Comparison of ENCODE assay signal across 8 cellular contexts in genomic region chr2:241844066-241844728, GRCh38. TPM values are rescaled to one million over a fixed set of nuclear protein-coding genes. Genes with fewer than 3 reads are reported as not detected.
DNase-seq lines count a peak whose midpoint lies in the region; ATAC-seq and TF ChIP-seq lines count a peak whose summit lies in the region.

No MANE protein-coding gene starts in this region.

- no peak overlapping the region for H3K9ac ChIP-seq in iPS-15b (ENCODE audit: low read depth, low read length)

- H3K36me3 Mint-ChIP-seq in T-helper 1 cell treated with Interleukin-12 subunit alpha and Interleukin-12 subunit beta and Interleukin-4 antibody, amounts not matched to agents 30 μg/mL and 1 μg/mL, for 36 hours (ENCODE audit: low read depth) = peaks cover 2% of the 10 kb centered on the region

- intact Hi-C loops in ascending aorta (cut with DNase I) = loop anchor here (2.0 kb wide), 1 partner anchor 109 kb away; the partner anchor contains the start of gene D2HGDH

- H3K27ac Mint-ChIP-seq in T-helper 1 cell treated with Interleukin-12 subunit alpha and Interleukin-12 subunit beta and Interleukin-4 antibody, amounts not matched to agents 30 μg/mL and 1 μg/mL, for 36 hours = peak overlapping the region; percentile 77

- no peaks in the 10 kb centered on the region for H3K9me3 ChIP-seq in ascending aorta
- H3K9me3 ChIP-seq in iPS-15b (ENCODE audit: control insufficient read depth, insufficient read depth, low read length) = no peaks in the 10 kb centered on the region

- H3K4me3 Mint-ChIP-seq in T-helper 1 cell treated with Interleukin-12 subunit alpha and Interleukin-12 subunit beta and Interleukin-4 antibody, amounts not matched to agents 30 μg/mL and 1 μg/mL, for 36 hours = peak overlapping the region; percentile 74

- H3K27ac ChIP-seq in ascending aorta = peak overlapping the region; percentile 46 to 60

- H3K27me3 ChIP-seq in ascending aorta (no peaks in the 10 kb centered on the region), iPS-15b (ENCODE audit: control insufficient read depth, insufficient read depth, low read length) (peaks cover 7% of the 10 kb centered on the region)

- H3K27me3 Mint-ChIP-seq in T-helper 1 cell treated with Interleukin-12 subunit alpha and Interleukin-12 subunit beta and Interleukin-4 antibody, amounts not matched to agents 30 μg/mL and 1 μg/mL, for 36 hours (ENCODE audit: low read depth) = peaks cover 5% of the 10 kb centered on the region

- H3K36me3 ChIP-seq in ascending aorta = no peaks in the 10 kb centered on the region
- H3K36me3 ChIP-seq in iPS-15b (ENCODE audit: control insufficient read depth, insufficient read depth, low read length) = no peaks in the 10 kb centered on the region

- peak; percentile 72 for ATAC-seq in HG03159 (IDR thresholded peaks at IDR 0.05; ENCODE audit: unreplicated experiment)

- H3K9me3 Mint-ChIP-seq in T-helper 1 cell treated with Interleukin-12 subunit alpha and Interleukin-12 subunit beta and Interleukin-4 antibody, amounts not matched to agents 30 μg/mL and 1 μg/mL, for 36 hours = no peaks in the 10 kb centered on the region

- peak; percentile 49 for DNase-seq in NCI-H2196 (lab: John Stamatoyannopoulos, UW; ENCODE audit: unreplicated experiment)
- DNase-seq in NCI-H2196 treated with DMSO at 0.1 percent for 48 hours (lab: John Stamatoyannopoulos, UW; ENCODE audit: unreplicated experiment) = no peak
- DNase-seq in ascending aorta (ENCODE audit: low spot score in 2 of 2) = peak; percentile 35 to 88
- peak; percentile 72 to 87 for DNase-seq in stimulated activated CD4-positive, alpha-beta T cell treated with anti-CD3 and anti-CD28 coated beads, Interleukin-12 subunit alpha, Interleukin-12 subunit beta, amount 100 ng/mL, for 24 hours (ENCODE audit: low read depth in 2 of 2)
- DNase-seq in DMS114 treated with DMSO at 0.1 percent for 48 hours (lab: John Stamatoyannopoulos, UW; ENCODE audit: unreplicated experiment) = no peak

- no peak for TF ChIP-seq CTCF in ascending aorta (IDR thresholded peaks at IDR 0.05)

- peaks cover 8% of the 10 kb centered on the region in 2 donors for H3K4me1 ChIP-seq in ascending aorta
- no peaks in the 10 kb centered on the region for H3K4me1 ChIP-seq in iPS-15b (ENCODE audit: control insufficient read depth, insufficient read depth, low read length)

- peaks cover 24% of the 10 kb centered on the region for H3K4me1 Mint-ChIP-seq in T-helper 1 cell treated with Interleukin-12 subunit alpha and Interleukin-12 subunit beta and Interleukin-4 antibody, amounts not matched to agents 30 μg/mL and 1 μg/mL, for 36 hours (ENCODE audit: low read depth)

- H3K4me3 ChIP-seq in ascending aorta (peak overlapping the region; percentile 54 to 63), iPS-15b (ENCODE audit: low read depth, low read length) (peak overlapping the region; percentile 35)

RNA-seq across cellular contexts. Expression of gene PDCD1, which starts 14.5 kb away (rescaled TPM):
- not detected for total RNA-seq in ascending aorta

RNA-seq across cellular contexts. Expression of gene RTP5, which starts 25.3 kb away (rescaled TPM):
- total RNA-seq in ascending aorta = not detected

RNA-seq across cellular contexts. Expression of gene NEU4, which starts 35.2 kb away (rescaled TPM):
- not detected for total RNA-seq in ascending aorta

Comparison
In these comparisons a context has a peak if more than half of its experiments do, and no peak if none do; other contexts are left out.
1. DNase-seq: peak in NCI-H2196 (single experiment), ascending aorta (2 of 2) and stimulated activated CD4-positive, alpha-beta T cell treated with anti-CD3 and anti-CD28 coated beads, Interleukin-12 subunit alpha, Interleukin-12 subunit beta, amount 100 ng/mL, for 24 hours (2 of 2); none in NCI-H2196 treated with DMSO at 0.1 percent for 48 hours (single experiment) and DMS114 treated with DMSO at 0.1 percent for 48 hours (single experiment).